Comparison of ENCODE assay signal across 13 cellular contexts in the genomic region with DNA sequence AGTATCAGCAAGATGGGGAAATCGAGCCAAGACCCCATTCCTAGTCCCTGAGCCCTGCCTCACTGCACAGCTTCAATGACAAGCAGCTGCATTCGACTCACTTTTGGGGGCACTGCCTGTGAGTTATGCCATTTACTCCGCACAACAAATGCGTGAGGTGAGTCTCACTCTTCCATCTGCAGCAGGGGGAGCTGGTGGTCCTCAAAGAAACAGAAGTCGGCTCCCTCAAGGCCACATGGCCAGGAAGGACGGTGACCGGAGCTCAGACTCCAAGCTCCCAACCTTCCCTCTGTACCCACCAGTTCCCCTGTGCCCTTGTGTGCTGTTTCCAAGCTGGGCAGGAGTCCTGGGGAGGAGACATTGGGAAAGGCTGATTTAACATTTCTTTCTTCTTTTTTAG.
DNase-seq lines count a peak whose midpoint lies in the region; ATAC-seq and TF ChIP-seq lines count a peak whose summit lies in the region.
"Had no signal": no experiment of that assay in that cellular context is flagged by ENCODE, and none has a peak within 500 bp of the region (broad histone marks: within the 10 kb centered on the region; RNA-seq: fewer than 3 reads in every experiment).

No MANE protein-coding gene starts in this region.

- POLR2A ChIA-PET in WTC11 (lab: Charles Lee) = interaction anchor here (1.0 kb wide), 1 partner anchor 251 kb away, joined by 3 read pairs; no protein-coding TSS in a partner anchor

- H3K27me3 Mint-ChIP-seq in CD14-positive monocyte (ENCODE audit: low read depth in 3 of 3) (peaks cover 32 to 55% (median 45%) of the 10 kb centered on the region in 3 donors), WTC11 (ENCODE audit: low read depth) (no peaks in the 10 kb centered on the region)

- H3K36me3 ChIP-seq in H7 (replicated peaks; ENCODE audit: control insufficient read depth, insufficient read depth, low read length) = no peaks in the 10 kb centered on the region
- H3K36me3 ChIP-seq: heart left ventricle, prostate gland had no signal

- intact Hi-C loops in CD14-positive monocyte (cut with micrococcal nuclease) = no loop called here

- H3K9me3 Mint-ChIP-seq in CD14-positive monocyte = peaks cover 0 to 6% (median 2%) of the 10 kb centered on the region in 7 donors
- H3K9me3 Mint-ChIP-seq in WTC11 = no peaks in the 10 kb centered on the region
- H3K9me3 Mint-ChIP-seq: activated T-cell treated with anti-CD3 and anti-CD28 coated beads, Interleukin-2, amount 50 U/mL, for 24 hours had no signal

- H3K36me3 Mint-ChIP-seq in CD14-positive monocyte (no peaks in the 10 kb centered on the region), WTC11 (no peaks in the 10 kb centered on the region)

- H3K4me3 Mint-ChIP-seq in CD14-positive monocyte (peak overlapping the region in 1 of 2 donors; percentile 3), WTC11 (no peak overlapping the region)
- H3K4me3 Mint-ChIP-seq: activated T-cell treated with anti-CD3 and anti-CD28 coated beads, Interleukin-2, amount 50 U/mL, for 24 hours had no signal

- H3K4me3 ChIP-seq in H7 (ENCODE audit: insufficient read depth, low read depth, low read length) = no peak overlapping the region
- H3K4me3 ChIP-seq: heart left ventricle, prostate gland had no signal

- TF ChIP-seq CTCF in CD14-positive monocyte (IDR thresholded peaks at IDR 0.05) = no peak
- TF ChIP-seq CTCF in WTC11 (IDR thresholded peaks at IDR 0.05) = 0 out of 2 replicates have a peak, but pooled peaks have one; percentile 19

- CTCF ChIA-PET in WTC11 (lab: Charles Lee) = interaction anchor here (0.6 to 2.2 kb wide), 38 partner anchors 9 to 448 kb away, joined by 3 to 27 read pairs (median 5); a partner anchor contains a TSS

- peak; percentile 80 for ATAC-seq in WTC11
- ATAC-seq: heart left ventricle had no signal

- H3K4me1 Mint-ChIP-seq in CD14-positive monocyte (peaks cover 7% of the 10 kb centered on the region), WTC11 (peaks cover 18% of the 10 kb centered on the region)

- peak; percentile 38 for DNase-seq in CD14-positive monocyte (ENCODE audit: low spot score)
- peak; percentile 84 for DNase-seq in H7
- peak; percentile 64 for DNase-seq in WTC11 (ENCODE audit: low spot score)
- DNase-seq in kidney tubule cell (ENCODE audit: low spot score) = peak; percentile 9
- no peak for DNase-seq in NCI-H1930 (lab: John Stamatoyannopoulos, UW)
- no peak for DNase-seq in islet precursor cell
- no peak for DNase-seq in NCI-H1105 treated with DMSO at 0.1 percent for 48 hours (lab: John Stamatoyannopoulos, UW)
- DNase-seq: activated T-cell treated with anti-CD3 and anti-CD28 coated beads, Interleukin-2, amount 50 U/mL, for 24 hours; amygdala; COR-L47; NCI-H345 had no signal

- H3K27ac Mint-ChIP-seq in CD14-positive monocyte = no peak overlapping the region
- peak overlapping the region; percentile 36; the same call in 1 of the 2 replicates for H3K27ac Mint-ChIP-seq in WTC11
- H3K27ac Mint-ChIP-seq: activated T-cell treated with anti-CD3 and anti-CD28 coated beads, Interleukin-2, amount 50 U/mL, for 24 hours had no signal

- no peaks in the 10 kb centered on the region for H3K27me3 ChIP-seq in H7 (ENCODE audit: control insufficient read depth, insufficient read depth, low read length)

TF ChIP-seq in WTC11, 78 proteins besides CTCF, POLR2A, EP300 and RAD21:
- TF ChIP-seq, protein P1, sequence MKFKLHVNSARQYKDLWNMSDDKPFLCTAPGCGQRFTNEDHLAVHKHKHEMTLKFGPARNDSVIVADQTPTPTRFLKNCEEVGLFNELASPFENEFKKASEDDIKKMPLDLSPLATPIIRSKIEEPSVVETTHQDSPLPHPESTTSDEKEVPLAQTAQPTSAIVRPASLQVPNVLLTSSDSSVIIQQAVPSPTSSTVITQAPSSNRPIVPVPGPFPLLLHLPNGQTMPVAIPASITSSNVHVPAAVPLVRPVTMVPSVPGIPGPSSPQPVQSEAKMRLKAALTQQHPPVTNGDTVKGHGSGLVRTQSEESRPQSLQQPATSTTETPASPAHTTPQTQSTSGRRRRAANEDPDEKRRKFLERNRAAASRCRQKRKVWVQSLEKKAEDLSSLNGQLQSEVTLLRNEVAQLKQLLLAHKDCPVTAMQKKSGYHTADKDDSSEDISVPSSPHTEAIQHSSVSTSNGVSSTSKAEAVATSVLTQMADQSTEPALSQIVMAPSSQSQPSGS (CRISPR knock-in tag; IDR thresholded peaks at IDR 0.05; ENCODE audit: borderline replicate concordance, low read depth) = no peak
- TF ChIP-seq NR1H2 (CRISPR knock-in tag; IDR thresholded peaks at IDR 0.05) (no peak), SMAD3 (CRISPR knock-in tag; IDR thresholded peaks at IDR 0.05; ENCODE audit: borderline replicate concordance) (no peak), EMX1 (CRISPR knock-in tag; IDR thresholded peaks at IDR 0.05) (no peak), GABPB1 (CRISPR knock-in tag; IDR thresholded peaks at IDR 0.05) (no peak)
- TF ChIP-seq, protein P2, sequence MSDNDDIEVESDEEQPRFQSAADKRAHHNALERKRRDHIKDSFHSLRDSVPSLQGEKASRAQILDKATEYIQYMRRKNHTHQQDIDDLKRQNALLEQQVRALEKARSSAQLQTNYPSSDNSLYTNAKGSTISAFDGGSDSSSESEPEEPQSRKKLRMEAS (CRISPR knock-in tag; IDR thresholded peaks at IDR 0.05) = peak; percentile 64
- TF ChIP-seq, protein P3, sequence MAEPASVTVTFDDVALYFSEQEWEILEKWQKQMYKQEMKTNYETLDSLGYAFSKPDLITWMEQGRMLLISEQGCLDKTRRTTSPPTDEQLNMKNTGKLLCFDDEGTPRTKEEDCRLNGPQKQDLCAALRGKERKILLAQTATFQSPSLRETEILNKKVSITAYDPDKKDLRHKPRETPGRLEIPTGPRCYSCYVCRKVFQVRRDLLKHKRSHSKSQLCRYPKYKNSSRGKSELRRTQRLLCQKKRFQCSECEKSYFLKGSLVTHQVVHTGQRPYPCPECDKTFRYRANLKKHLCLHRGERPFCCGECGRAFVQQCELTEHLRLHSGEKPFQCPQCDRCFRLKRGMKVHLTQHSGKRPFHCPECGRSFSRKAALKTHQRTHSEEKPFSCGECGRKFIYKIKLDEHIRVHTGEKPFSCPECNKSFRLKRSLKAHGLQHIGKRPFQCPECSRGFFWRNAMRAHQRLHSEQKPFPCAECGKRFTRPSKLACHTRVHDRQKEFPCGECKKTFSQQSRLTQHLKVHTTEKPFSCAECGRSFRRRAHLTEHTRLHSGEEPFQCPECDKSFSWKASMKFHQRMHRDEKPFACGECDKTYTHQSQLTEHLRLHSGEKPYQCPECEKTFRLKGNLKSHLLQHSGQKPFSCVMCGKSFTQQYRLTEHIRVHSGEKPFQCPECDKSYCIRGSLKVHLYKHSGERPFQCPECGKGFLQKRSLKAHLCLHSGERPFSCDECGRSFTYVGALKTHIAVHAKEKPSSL (CRISPR knock-in tag; conservative IDR thresholded peaks at IDR 0.05) = no peak

Comparison
In these comparisons a context has a peak if more than half of its experiments do, and no peak if none do; other contexts are left out.
1. DNase-seq: peak in CD14-positive monocyte (single experiment), H7 (single experiment), WTC11 (single experiment) and kidney tubule cell (single experiment); none in NCI-H1930 (0 of 2), islet precursor cell (single experiment) and NCI-H1105 treated with DMSO at 0.1 percent for 48 hours (single experiment).